8 cellular contexts compared by ENCODE assay signal in genomic region chr11:35391922-35392813, GRCh38. TPM values are rescaled to one million over a fixed set of nuclear protein-coding genes. Genes with fewer than 3 reads are reported as not detected.
DNase-seq lines count a peak whose midpoint lies in the region; ATAC-seq and TF ChIP-seq lines count a peak whose summit lies in the region.

No MANE protein-coding gene starts in this region.

- H3K4me3 Mint-ChIP-seq in activated T-helper 2 cell treated with anti-CD3 and anti-CD28 coated beads, Interferon-gamma antibody, Interleukin-2, Interleukin-4, amounts not matched to agents 10 μg/mL and 5 μg/mL and 100 μg/mL, durations not matched to agents 14 hours and 24 hours and 36 hours (ENCODE audit: low read depth) = no peak overlapping the region
- no peak overlapping the region for H3K4me3 Mint-ChIP-seq in neural crest cell

- H3K4me3 ChIP-seq in fibroblast of the aortic adventitia (ENCODE audit: low read depth, low read length) = no peak overlapping the region

- TF ChIP-seq CTCF in fibroblast of the aortic adventitia (IDR thresholded peaks at IDR 0.05; ENCODE audit: insufficient read depth, low read length) (peak; percentile 78), neural crest cell (conservative IDR thresholded peaks at IDR 0.05) (peak; percentile 99)

- intact Hi-C loops in activated T-helper 2 cell treated with anti-CD3 and anti-CD28 coated beads, Interferon-gamma antibody, Interleukin-2, Interleukin-4, amounts not matched to agents 10 μg/mL and 5 μg/mL and 100 μg/mL, durations not matched to agents 14 hours and 24 hours and 36 hours (cut with micrococcal nuclease) = loop anchor here (1.0 to 5.0 kb wide), 11 partner anchors 49 to 805 kb away; no protein-coding TSS in a partner anchor

- H3K36me3 Mint-ChIP-seq in activated T-helper 2 cell treated with anti-CD3 and anti-CD28 coated beads, Interferon-gamma antibody, Interleukin-2, Interleukin-4, amounts not matched to agents 10 μg/mL and 5 μg/mL and 100 μg/mL, durations not matched to agents 14 hours and 24 hours and 36 hours (ENCODE audit: low read depth) = no peaks in the 10 kb centered on the region
- no peaks in the 10 kb centered on the region for H3K36me3 Mint-ChIP-seq in neural crest cell (ENCODE audit: low read depth)

- TF ChIP-seq RAD21 in Ishikawa (IDR thresholded peaks at IDR 0.05; ENCODE audit: low read depth) = peak; percentile 99

- TF ChIP-seq EP300 in Ishikawa (IDR thresholded peaks at IDR 0.05; ENCODE audit: borderline replicate concordance) = no peak

- H3K9me3 Mint-ChIP-seq in activated T-helper 2 cell treated with anti-CD3 and anti-CD28 coated beads, Interferon-gamma antibody, Interleukin-2, Interleukin-4, amounts not matched to agents 10 μg/mL and 5 μg/mL and 100 μg/mL, durations not matched to agents 14 hours and 24 hours and 36 hours = no peaks in the 10 kb centered on the region
- no peaks in the 10 kb centered on the region for H3K9me3 Mint-ChIP-seq in neural crest cell

- H3K27ac Mint-ChIP-seq in activated T-helper 2 cell treated with anti-CD3 and anti-CD28 coated beads, Interferon-gamma antibody, Interleukin-2, Interleukin-4, amounts not matched to agents 10 μg/mL and 5 μg/mL and 100 μg/mL, durations not matched to agents 14 hours and 24 hours and 36 hours = no peak overlapping the region
- no peak overlapping the region for H3K27ac Mint-ChIP-seq in neural crest cell (ENCODE audit: unreplicated experiment)

- peak; percentile 66 for ATAC-seq in GM18907 (IDR thresholded peaks at IDR 0.05; ENCODE audit: unreplicated experiment)
- ATAC-seq in stimulated activated naive CD8-positive, alpha-beta T cell treated with anti-CD3 and anti-CD28 coated beads, Interleukin-15, Interleukin-2, amounts not matched to agents 100 U/mL and 50 U/mL, for 24 hours = peak; percentile 75

- peaks cover 15% of the 10 kb centered on the region for H3K27me3 Mint-ChIP-seq in activated T-helper 2 cell treated with anti-CD3 and anti-CD28 coated beads, Interferon-gamma antibody, Interleukin-2, Interleukin-4, amounts not matched to agents 10 μg/mL and 5 μg/mL and 100 μg/mL, durations not matched to agents 14 hours and 24 hours and 36 hours (ENCODE audit: low read depth)
- H3K27me3 Mint-ChIP-seq in neural crest cell (ENCODE audit: low read depth) = peaks cover 16% of the 10 kb centered on the region

- peaks cover 26% of the 10 kb centered on the region for H3K4me1 Mint-ChIP-seq in activated T-helper 2 cell treated with anti-CD3 and anti-CD28 coated beads, Interferon-gamma antibody, Interleukin-2, Interleukin-4, amounts not matched to agents 10 μg/mL and 5 μg/mL and 100 μg/mL, durations not matched to agents 14 hours and 24 hours and 36 hours (ENCODE audit: low read depth)
- peaks cover 6% of the 10 kb centered on the region for H3K4me1 Mint-ChIP-seq in neural crest cell

- peak; percentile 80 for DNase-seq in AG08396 (ENCODE audit: low spot score)
- DNase-seq in RKO (ENCODE audit: low spot score) = peak; percentile 59
- peak; percentile 64 for DNase-seq in activated T-helper 2 cell treated with anti-CD3 and anti-CD28 coated beads, Interferon-gamma antibody, Interleukin-2, Interleukin-4, amounts not matched to agents 10 μg/mL and 5 μg/mL and 100 μg/mL, durations not matched to agents 14 hours and 24 hours and 36 hours (ENCODE audit: low spot score)
- DNase-seq in fibroblast of the aortic adventitia (ENCODE audit: low read depth) = peak; percentile 84
- peak; percentile 95 for DNase-seq in neural crest cell (ENCODE audit: low read depth, low spot score)
- peak; percentile 92 for DNase-seq in stimulated activated naive CD8-positive, alpha-beta T cell treated with anti-CD3 and anti-CD28 coated beads, Interleukin-15, Interleukin-2, amounts not matched to agents 100 U/mL and 50 U/mL, for 24 hours

TF ChIP-seq in Ishikawa, 13 proteins besides CTCF, POLR2A, EP300 and RAD21:
- TF ChIP-seq, protein P1, sequence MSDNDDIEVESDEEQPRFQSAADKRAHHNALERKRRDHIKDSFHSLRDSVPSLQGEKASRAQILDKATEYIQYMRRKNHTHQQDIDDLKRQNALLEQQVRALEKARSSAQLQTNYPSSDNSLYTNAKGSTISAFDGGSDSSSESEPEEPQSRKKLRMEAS (IDR thresholded peaks at IDR 0.05) = no peak
- TF ChIP-seq FOXM1 (IDR thresholded peaks at IDR 0.05; ENCODE audit: borderline replicate concordance, low read depth) (no peak), TCF12 (IDR thresholded peaks at IDR 0.05; ENCODE audit: low read depth) (no peak), CREB1 (IDR thresholded peaks at IDR 0.05; ENCODE audit: low read depth) (no peak), EGR1 (IDR thresholded peaks at IDR 0.05) (no peak), TEAD4 (IDR thresholded peaks at IDR 0.05) (peak; percentile 7; the same call in 1 of the 2 replicates), NFIC (IDR thresholded peaks at IDR 0.05) (no peak)

RNA-seq across cellular contexts. Expression of gene SLC1A2, which starts 27.2 kb away (rescaled TPM):
- total RNA-seq in activated T-helper 2 cell treated with anti-CD3 and anti-CD28 coated beads, Interferon-gamma antibody, Interleukin-2, Interleukin-4, amounts not matched to agents 10 μg/mL and 5 μg/mL and 100 μg/mL, durations not matched to agents 14 hours and 24 hours and 36 hours = not detected in 2 replicates
- 10.5 and 23.6 TPM in 2 replicates for total RNA-seq in fibroblast of the aortic adventitia (ENCODE audit: low replicate concordance)
- 2.4 and 2.7 TPM in 2 replicates for total RNA-seq in neural crest cell
